Comparison of ENCODE assay signal across 8 cellular contexts in genomic region chr19:29606420-29606747, GRCh38. TPM values are rescaled to one million over a fixed set of nuclear protein-coding genes. Genes with fewer than 3 reads are reported as not detected.
A peak's percentile ranks its signal among the peaks of the same experiment; 100 is the strongest.
DNase-seq lines count a peak whose midpoint lies in the region; TF ChIP-seq lines count a peak whose summit lies in the region.

No MANE protein-coding gene starts in this region.

- peak overlapping the region; percentile 100 for H3K4me3 Mint-ChIP-seq in activated CD4-positive, alpha-beta T cell treated with anti-CD3 and anti-CD28 coated beads, Interleukin-2, amount 10 ng/mL, durations not matched to agents 7 days and 5 days
- H3K4me3 Mint-ChIP-seq in osteocyte (ENCODE audit: unreplicated experiment), result peak overlapping the region; percentile 100

- WGBS in esophagus muscularis mucosa, result 7% methylated on average over 3 of the region's 12 CpGs

- TF ChIP-seq CTCF in OCI-LY7 (conservative IDR thresholded peaks at IDR 0.05; ENCODE audit: low read length) (no peak), esophagus muscularis mucosa (IDR thresholded peaks at IDR 0.05) (no peak), osteocyte (IDR thresholded peaks at IDR 0.05) (no peak)

- no peak for TF ChIP-seq EP300 in esophagus muscularis mucosa (IDR thresholded peaks at IDR 0.05)

- H3K79me2 ChIP-seq in OCI-LY7 (ENCODE audit: insufficient read depth, low read depth, low read length), result peaks cover 27% of the 10 kb centered on the region

- intact Hi-C loops in OCI-LY7 (cut with micrococcal nuclease; ENCODE audit: unreplicated experiment), result loop anchor here (5.0 kb wide), 1 partner anchor 394 kb away; the partner anchor contains the start of gene UQCRFS1
- intact Hi-C loops in esophagus muscularis mucosa (cut with DNase I), result loop anchor here (2.0 to 10.0 kb wide), 2 partner anchors 58 to 208 kb away; partner anchors contain the start of genes CCNE1 and PLEKHF1

- peak overlapping the region; percentile 93 for H3K4me2 ChIP-seq in OCI-LY7 (ENCODE audit: low read length)

- peaks cover 31% of the 10 kb centered on the region for H3K4me1 Mint-ChIP-seq in activated CD4-positive, alpha-beta T cell treated with anti-CD3 and anti-CD28 coated beads, Interleukin-2, amount 10 ng/mL, durations not matched to agents 7 days and 5 days
- peaks cover 26% of the 10 kb centered on the region for H3K4me1 Mint-ChIP-seq in osteocyte (ENCODE audit: unreplicated experiment)

- H3K27ac ChIP-seq in OCI-LY7 (ENCODE audit: low read depth, low read length, poor library complexity, severe bottlenecking) (peak overlapping the region; percentile 79), esophagus muscularis mucosa (replicated peaks in 1 of 4) (peak overlapping the region; percentile 92 to 98 (median 94))

- no peaks in the 10 kb centered on the region for H3K9me3 Mint-ChIP-seq in activated CD4-positive, alpha-beta T cell treated with anti-CD3 and anti-CD28 coated beads, Interleukin-2, amount 10 ng/mL, durations not matched to agents 7 days and 5 days
- H3K9me3 Mint-ChIP-seq in osteocyte (ENCODE audit: unreplicated experiment), result no peaks in the 10 kb centered on the region

- peak overlapping the region; percentile 100 for H3K27ac Mint-ChIP-seq in activated CD4-positive, alpha-beta T cell treated with anti-CD3 and anti-CD28 coated beads, Interleukin-2, amount 10 ng/mL, durations not matched to agents 7 days and 5 days
- H3K27ac Mint-ChIP-seq in osteocyte (ENCODE audit: unreplicated experiment), result peak overlapping the region; percentile 100

- TSS peak; percentile 77 for BruUV-seq in OCI-LY7 (replicated peaks; lab: Mats Ljungman, UMichigan)

- H3K9me2 ChIP-seq in OCI-LY7 (ENCODE audit: insufficient read depth, low read length), result no peaks in the 10 kb centered on the region

- POLR2A ChIA-PET in activated CD4-positive, alpha-beta T cell treated with anti-CD3 and anti-CD28 coated beads, Interleukin-2, amount 10 ng/mL, durations not matched to agents 7 days and 5 days (lab: Charles Lee), result interaction anchor here (0.6 to 1.5 kb wide), 6 partner anchors 13 to 108 kb away, joined by 3 to 6 read pairs (median 4); partner anchors contain the start of gene C19orf12
- POLR2A ChIA-PET in OCI-LY7 (lab: Charles Lee), result interaction anchor here (0.7 to 2.8 kb wide), 7 partner anchors 14 to 397 kb away, joined by 3 to 21 read pairs (median 4); partner anchors contain the start of gene C19orf12

- CTCF ChIA-PET in activated CD4-positive, alpha-beta T cell treated with anti-CD3 and anti-CD28 coated beads, Interleukin-2, amount 10 ng/mL, durations not matched to agents 7 days and 5 days (lab: Charles Lee), result interaction anchor here (0.7 to 3.1 kb wide), 13 partner anchors 9 to 110 kb away, joined by 3 to 19 read pairs (median 6); partner anchors contain the start of gene PLEKHF1
- CTCF ChIA-PET in OCI-LY7 (lab: Charles Lee; ENCODE audit: unreplicated experiment), result no interaction called here

- H3K36me3 ChIP-seq in OCI-LY7 (ENCODE audit: insufficient read depth, low read length) (peaks cover 12% of the 10 kb centered on the region; the same call in 1 of the 2 replicates), esophagus muscularis mucosa (peaks cover 18 to 28% (median 21%) of the 10 kb centered on the region in 4 donors)

- H3K27me3 Mint-ChIP-seq in activated CD4-positive, alpha-beta T cell treated with anti-CD3 and anti-CD28 coated beads, Interleukin-2, amount 10 ng/mL, durations not matched to agents 7 days and 5 days, result no peaks in the 10 kb centered on the region
- H3K27me3 Mint-ChIP-seq in osteocyte (ENCODE audit: unreplicated experiment), result no peaks in the 10 kb centered on the region

- no peaks in the 10 kb centered on the region for H4K20me1 ChIP-seq in OCI-LY7 (ENCODE audit: insufficient read depth, low read length)

- H2AFZ ChIP-seq in OCI-LY7 (ENCODE audit: low read length), result peak overlapping the region; percentile 64; the same call in 1 of the 2 replicates

- peaks cover 21% of the 10 kb centered on the region for H3K36me3 Mint-ChIP-seq in activated CD4-positive, alpha-beta T cell treated with anti-CD3 and anti-CD28 coated beads, Interleukin-2, amount 10 ng/mL, durations not matched to agents 7 days and 5 days (ENCODE audit: low read depth)
- H3K36me3 Mint-ChIP-seq in osteocyte (ENCODE audit: unreplicated experiment), result peaks cover 8% of the 10 kb centered on the region

- peak overlapping the region; percentile 94 for H3K4me3 ChIP-seq in OCI-LY7 (ENCODE audit: low read depth, low read length, poor library complexity, severe bottlenecking)
- H3K4me3 ChIP-seq in esophagus muscularis mucosa, result peak overlapping the region; percentile 64 to 89 (median 80)

- H3K27me3 ChIP-seq in esophagus muscularis mucosa, result no peaks in the 10 kb centered on the region

- DNase-seq in activated CD4-positive, alpha-beta T cell treated with anti-CD3 and anti-CD28 coated beads, Interleukin-2, amount 10 ng/mL, durations not matched to agents 7 days and 5 days, result no peak
- DNase-seq in activated CD4-positive, alpha-beta T cell treated with anti-CD3 and anti-CD28 coated beads, Interleukin-2, amount 50 U/mL, for 48 hours, result no peak
- DNase-seq in OCI-LY7 (ENCODE audit: low spot score) (no peak), esophagus muscularis mucosa (ENCODE audit: extremely low spot score) (no peak), osteocyte (ENCODE audit: extremely low spot score, unreplicated experiment) (no peak), A172 (ENCODE audit: low spot score) (no peak), superior temporal gyrus (ENCODE audit: extremely low spot score) (no peak), activated gamma-delta T cell treated with Interleukin-2 at 50 U/mL for 16 hours (no peak)

- peaks cover 22% of the 10 kb centered on the region for H3K4me1 ChIP-seq in OCI-LY7 (ENCODE audit: insufficient read depth, low read length, poor library complexity, severe bottlenecking)
- peaks cover 15 to 39% (median 29%) of the 10 kb centered on the region in 4 donors for H3K4me1 ChIP-seq in esophagus muscularis mucosa

- H3K9me3 ChIP-seq in OCI-LY7 (ENCODE audit: low read length) (no peaks in the 10 kb centered on the region), esophagus muscularis mucosa (no peaks in the 10 kb centered on the region)

- no peak for TF ChIP-seq POLR2A in esophagus muscularis mucosa (IDR thresholded peaks at IDR 0.05; ENCODE audit: low read depth)

RNA-seq across cellular contexts. Expression of gene POP4, which starts 0.3 kb away (rescaled TPM):
- total RNA-seq in activated CD4-positive, alpha-beta T cell treated with anti-CD3 and anti-CD28 coated beads, Interleukin-2, amount 10 ng/mL, durations not matched to agents 7 days and 5 days, result 100 to 1,000 TPM in 1 of 2 experiments, 10 to 100 TPM in 1; 96.0 to 113 TPM
- total RNA-seq in OCI-LY7 (2014; rRNA removed; shearing (Covaris generic)), result 93.6 and 105 TPM in 2 replicates
- total RNA-seq in OCI-LY7 (2022) (73.6 and 83.5 TPM in 2 replicates), esophagus muscularis mucosa (10 to 100 TPM; 52.8 to 73.5 (median 71.5) TPM), osteocyte (57.3 and 61.7 TPM in 2 replicates)
- total RNA-seq in A172 (2014; rRNA removed; shearing (Covaris generic)), result 160 and 196 TPM in 2 replicates

RNA-seq across cellular contexts. Expression of gene PLEKHF1, which starts 58.9 kb away (rescaled TPM):
- total RNA-seq in activated CD4-positive, alpha-beta T cell treated with anti-CD3 and anti-CD28 coated beads, Interleukin-2, amount 10 ng/mL, durations not matched to agents 7 days and 5 days, result 10 to 100 TPM; 49.4 to 52.1 TPM
- total RNA-seq in OCI-LY7 (2014; rRNA removed; shearing (Covaris generic)), result 7.0 TPM in 2 replicates
- total RNA-seq in OCI-LY7 (2022) (4.5 and 5.0 TPM in 2 replicates), esophagus muscularis mucosa (10 to 100 TPM; 27.4 to 58.6 (median 36.1) TPM), osteocyte (27.3 and 36.1 TPM in 2 replicates)
- total RNA-seq in A172 (2014; rRNA removed; shearing (Covaris generic)), result 8.7 and 9.2 TPM in 2 replicates
